In the genomic region with DNA sequence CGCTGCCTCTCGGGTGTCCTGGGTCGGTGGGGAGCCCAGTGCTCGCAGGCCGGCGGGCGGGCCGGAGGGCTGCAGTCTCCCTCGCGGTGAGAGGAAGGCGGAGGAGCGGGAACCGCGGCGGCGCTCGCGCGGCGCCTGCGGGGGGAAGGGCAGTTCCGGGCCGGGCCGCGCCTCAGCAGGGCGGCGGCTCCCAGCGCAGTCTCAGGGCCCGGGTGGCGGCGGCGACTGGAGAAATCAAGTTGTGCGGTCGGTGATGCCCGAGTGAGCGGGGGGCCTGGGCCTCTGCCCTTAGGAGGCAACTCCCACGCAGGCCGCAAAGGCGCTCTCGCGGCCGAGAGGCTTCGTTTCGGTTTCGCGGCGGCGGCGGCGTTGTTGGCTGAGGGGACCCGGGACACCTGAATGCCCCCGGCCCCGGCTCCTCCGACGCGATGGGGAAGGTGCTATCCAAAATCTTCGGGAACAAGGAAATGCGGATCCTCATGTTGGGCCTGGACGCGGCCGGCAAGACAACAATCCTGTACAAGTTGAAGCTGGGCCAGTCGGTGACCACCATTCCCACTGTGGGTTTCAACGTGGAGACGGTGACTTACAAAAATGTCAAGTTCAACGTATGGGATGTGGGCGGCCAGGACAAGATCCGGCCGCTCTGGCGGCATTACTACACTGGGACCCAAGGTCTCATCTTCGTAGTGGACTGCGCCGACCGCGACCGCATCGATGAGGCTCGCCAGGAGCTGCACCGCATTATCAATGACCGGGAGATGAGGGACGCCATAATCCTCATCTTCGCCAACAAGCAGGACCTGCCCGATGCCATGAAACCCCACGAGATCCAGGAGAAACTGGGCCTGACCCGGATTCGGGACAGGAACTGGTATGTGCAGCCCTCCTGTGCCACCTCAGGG, we compare ENCODE assay signal across 1 cellular context.
TF ChIP-seq lines count a peak whose summit lies in the region.

No MANE protein-coding gene starts in this region.

TF ChIP-seq in HEK293, 187 proteins besides CTCF, POLR2A, EP300 and RAD21 (continued from another document):
- TF ChIP-seq, protein P1, sequence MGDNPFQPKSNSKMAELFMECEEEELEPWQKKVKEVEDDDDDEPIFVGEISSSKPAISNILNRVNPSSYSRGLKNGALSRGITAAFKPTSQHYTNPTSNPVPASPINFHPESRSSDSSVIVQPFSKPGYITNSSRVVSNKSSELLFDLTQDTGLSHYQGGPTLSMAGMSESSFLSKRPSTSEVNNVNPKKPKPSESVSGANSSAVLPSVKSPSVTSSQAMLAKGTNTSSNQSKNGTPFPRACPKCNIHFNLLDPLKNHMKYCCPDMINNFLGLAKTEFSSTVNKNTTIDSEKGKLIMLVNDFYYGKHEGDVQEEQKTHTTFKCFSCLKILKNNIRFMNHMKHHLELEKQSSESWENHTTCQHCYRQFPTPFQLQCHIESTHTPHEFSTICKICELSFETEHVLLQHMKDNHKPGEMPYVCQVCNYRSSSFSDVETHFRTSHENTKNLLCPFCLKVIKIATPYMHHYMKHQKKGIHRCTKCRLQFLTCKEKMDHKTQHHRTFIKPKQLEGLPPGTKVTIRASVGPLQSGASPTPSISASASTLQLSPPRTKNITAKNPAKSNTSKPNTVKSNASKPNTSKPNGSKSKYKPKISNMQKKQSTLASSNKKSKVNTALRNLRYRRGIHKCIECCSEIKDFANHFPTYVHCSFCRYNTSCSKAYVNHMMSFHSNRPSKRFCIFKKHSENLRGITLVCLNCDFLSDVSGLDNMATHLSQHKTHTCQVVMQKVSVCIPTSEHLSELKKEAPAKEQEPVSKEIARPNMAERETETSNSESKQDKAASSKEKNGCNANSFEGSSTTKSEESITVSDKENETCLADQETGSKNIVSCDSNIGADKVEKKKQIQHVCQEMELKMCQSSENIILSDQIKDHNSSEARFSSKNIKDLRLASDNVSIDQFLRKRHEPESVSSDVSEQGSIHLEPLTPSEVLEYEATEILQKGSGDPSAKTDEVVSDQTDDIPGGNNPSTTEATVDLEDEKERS (tag by site-specific recombination; IDR thresholded peaks at IDR 0.05), result no peak
- TF ChIP-seq ZNF341 (tag by site-specific recombination; IDR thresholded peaks at IDR 0.05; ENCODE audit: low read depth) (no peak), ZNF335 (tag by site-specific recombination; conservative IDR thresholded peaks at IDR 0.05) (no peak), REPIN1 (tag by site-specific recombination; IDR thresholded peaks at IDR 0.05; ENCODE audit: low read depth) (no peak), ZNF362 (tag by site-specific recombination; IDR thresholded peaks at IDR 0.05) (no peak), ZBTB20 (tag by site-specific recombination; IDR thresholded peaks at IDR 0.05) (peak; percentile 65; the same call in 1 of the 2 replicates), ZNF600 (tag by site-specific recombination; IDR thresholded peaks at IDR 0.05) (0 out of 2 replicates have a peak, but pooled peaks have one; percentile 21), ZBTB48 (tag by site-specific recombination; IDR thresholded peaks at IDR 0.05) (no peak), ZNF292 (tag by site-specific recombination; IDR thresholded peaks at IDR 0.05; ENCODE audit: borderline replicate concordance, low read depth) (no peak), ZNF548 (tag by site-specific recombination; IDR thresholded peaks at IDR 0.05) (no peak), ZNF514 (tag by site-specific recombination; IDR thresholded peaks at IDR 0.05) (no peak), TCF7L2 (IDR thresholded peaks at IDR 0.05; ENCODE audit: borderline replicate concordance, low read depth, low read length) (no peak), ZNF76 (tag by site-specific recombination; IDR thresholded peaks at IDR 0.05; ENCODE audit: borderline replicate concordance, low read depth) (no peak), ZNF560 (tag by site-specific recombination; IDR thresholded peaks at IDR 0.05; ENCODE audit: borderline replicate concordance) (no peak), BCL11A (tag by site-specific recombination; IDR thresholded peaks at IDR 0.05; ENCODE audit: low read depth) (no peak), ZNF211 (tag by site-specific recombination; IDR thresholded peaks at IDR 0.05; ENCODE audit: low read depth) (no peak), ZNF561 (tag by site-specific recombination; IDR thresholded peaks at IDR 0.05; ENCODE audit: borderline replicate concordance) (no peak), ZNF692 (tag by site-specific recombination; IDR thresholded peaks at IDR 0.05) (no peak)
- TF ChIP-seq, protein P2, sequence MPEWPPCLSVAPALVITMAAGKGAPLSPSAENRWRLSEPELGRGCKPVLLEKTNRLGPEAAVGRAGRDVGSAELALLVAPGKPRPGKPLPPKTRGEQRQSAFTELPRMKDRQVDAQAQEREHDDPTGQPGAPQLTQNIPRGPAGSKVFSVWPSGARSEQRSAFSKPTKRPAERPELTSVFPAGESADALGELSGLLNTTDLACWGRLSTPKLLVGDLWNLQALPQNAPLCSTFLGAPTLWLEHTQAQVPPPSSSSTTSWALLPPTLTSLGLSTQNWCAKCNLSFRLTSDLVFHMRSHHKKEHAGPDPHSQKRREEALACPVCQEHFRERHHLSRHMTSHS (tag by site-specific recombination; IDR thresholded peaks at IDR 0.05), result no peak
- TF ChIP-seq, protein P3, sequence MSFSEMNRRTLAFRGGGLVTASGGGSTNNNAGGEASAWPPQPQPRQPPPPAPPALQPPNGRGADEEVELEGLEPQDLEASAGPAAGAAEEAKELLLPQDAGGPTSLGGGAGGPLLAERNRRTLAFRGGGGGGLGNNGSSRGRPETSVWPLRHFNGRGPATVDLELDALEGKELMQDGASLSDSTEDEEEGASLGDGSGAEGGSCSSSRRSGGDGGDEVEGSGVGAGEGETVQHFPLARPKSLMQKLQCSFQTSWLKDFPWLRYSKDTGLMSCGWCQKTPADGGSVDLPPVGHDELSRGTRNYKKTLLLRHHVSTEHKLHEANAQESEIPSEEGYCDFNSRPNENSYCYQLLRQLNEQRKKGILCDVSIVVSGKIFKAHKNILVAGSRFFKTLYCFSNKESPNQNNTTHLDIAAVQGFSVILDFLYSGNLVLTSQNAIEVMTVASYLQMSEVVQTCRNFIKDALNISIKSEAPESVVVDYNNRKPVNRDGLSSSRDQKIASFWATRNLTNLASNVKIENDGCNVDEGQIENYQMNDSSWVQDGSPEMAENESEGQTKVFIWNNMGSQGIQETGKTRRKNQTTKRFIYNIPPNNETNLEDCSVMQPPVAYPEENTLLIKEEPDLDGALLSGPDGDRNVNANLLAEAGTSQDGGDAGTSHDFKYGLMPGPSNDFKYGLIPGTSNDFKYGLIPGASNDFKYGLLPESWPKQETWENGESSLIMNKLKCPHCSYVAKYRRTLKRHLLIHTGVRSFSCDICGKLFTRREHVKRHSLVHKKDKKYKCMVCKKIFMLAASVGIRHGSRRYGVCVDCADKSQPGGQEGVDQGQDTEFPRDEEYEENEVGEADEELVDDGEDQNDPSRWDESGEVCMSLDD (tag by site-specific recombination; IDR thresholded peaks at IDR 0.05), result no peak
- TF ChIP-seq, protein P4, sequence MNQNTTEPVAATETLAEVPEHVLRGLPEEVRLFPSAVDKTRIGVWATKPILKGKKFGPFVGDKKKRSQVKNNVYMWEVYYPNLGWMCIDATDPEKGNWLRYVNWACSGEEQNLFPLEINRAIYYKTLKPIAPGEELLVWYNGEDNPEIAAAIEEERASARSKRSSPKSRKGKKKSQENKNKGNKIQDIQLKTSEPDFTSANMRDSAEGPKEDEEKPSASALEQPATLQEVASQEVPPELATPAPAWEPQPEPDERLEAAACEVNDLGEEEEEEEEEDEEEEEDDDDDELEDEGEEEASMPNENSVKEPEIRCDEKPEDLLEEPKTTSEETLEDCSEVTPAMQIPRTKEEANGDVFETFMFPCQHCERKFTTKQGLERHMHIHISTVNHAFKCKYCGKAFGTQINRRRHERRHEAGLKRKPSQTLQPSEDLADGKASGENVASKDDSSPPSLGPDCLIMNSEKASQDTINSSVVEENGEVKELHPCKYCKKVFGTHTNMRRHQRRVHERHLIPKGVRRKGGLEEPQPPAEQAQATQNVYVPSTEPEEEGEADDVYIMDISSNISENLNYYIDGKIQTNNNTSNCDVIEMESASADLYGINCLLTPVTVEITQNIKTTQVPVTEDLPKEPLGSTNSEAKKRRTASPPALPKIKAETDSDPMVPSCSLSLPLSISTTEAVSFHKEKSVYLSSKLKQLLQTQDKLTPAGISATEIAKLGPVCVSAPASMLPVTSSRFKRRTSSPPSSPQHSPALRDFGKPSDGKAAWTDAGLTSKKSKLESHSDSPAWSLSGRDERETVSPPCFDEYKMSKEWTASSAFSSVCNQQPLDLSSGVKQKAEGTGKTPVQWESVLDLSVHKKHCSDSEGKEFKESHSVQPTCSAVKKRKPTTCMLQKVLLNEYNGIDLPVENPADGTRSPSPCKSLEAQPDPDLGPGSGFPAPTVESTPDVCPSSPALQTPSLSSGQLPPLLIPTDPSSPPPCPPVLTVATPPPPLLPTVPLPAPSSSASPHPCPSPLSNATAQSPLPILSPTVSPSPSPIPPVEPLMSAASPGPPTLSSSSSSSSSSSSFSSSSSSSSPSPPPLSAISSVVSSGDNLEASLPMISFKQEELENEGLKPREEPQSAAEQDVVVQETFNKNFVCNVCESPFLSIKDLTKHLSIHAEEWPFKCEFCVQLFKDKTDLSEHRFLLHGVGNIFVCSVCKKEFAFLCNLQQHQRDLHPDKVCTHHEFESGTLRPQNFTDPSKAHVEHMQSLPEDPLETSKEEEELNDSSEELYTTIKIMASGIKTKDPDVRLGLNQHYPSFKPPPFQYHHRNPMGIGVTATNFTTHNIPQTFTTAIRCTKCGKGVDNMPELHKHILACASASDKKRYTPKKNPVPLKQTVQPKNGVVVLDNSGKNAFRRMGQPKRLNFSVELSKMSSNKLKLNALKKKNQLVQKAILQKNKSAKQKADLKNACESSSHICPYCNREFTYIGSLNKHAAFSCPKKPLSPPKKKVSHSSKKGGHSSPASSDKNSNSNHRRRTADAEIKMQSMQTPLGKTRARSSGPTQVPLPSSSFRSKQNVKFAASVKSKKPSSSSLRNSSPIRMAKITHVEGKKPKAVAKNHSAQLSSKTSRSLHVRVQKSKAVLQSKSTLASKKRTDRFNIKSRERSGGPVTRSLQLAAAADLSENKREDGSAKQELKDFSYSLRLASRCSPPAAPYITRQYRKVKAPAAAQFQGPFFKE (tag by site-specific recombination; IDR thresholded peaks at IDR 0.05; ENCODE audit: borderline replicate concordance), result no peak
- TF ChIP-seq, protein P5, sequence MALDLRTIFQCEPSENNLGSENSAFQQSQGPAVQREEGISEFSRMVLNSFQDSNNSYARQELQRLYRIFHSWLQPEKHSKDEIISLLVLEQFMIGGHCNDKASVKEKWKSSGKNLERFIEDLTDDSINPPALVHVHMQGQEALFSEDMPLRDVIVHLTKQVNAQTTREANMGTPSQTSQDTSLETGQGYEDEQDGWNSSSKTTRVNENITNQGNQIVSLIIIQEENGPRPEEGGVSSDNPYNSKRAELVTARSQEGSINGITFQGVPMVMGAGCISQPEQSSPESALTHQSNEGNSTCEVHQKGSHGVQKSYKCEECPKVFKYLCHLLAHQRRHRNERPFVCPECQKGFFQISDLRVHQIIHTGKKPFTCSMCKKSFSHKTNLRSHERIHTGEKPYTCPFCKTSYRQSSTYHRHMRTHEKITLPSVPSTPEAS (tag by site-specific recombination; IDR thresholded peaks at IDR 0.05), result no peak
- TF ChIP-seq, protein P6, sequence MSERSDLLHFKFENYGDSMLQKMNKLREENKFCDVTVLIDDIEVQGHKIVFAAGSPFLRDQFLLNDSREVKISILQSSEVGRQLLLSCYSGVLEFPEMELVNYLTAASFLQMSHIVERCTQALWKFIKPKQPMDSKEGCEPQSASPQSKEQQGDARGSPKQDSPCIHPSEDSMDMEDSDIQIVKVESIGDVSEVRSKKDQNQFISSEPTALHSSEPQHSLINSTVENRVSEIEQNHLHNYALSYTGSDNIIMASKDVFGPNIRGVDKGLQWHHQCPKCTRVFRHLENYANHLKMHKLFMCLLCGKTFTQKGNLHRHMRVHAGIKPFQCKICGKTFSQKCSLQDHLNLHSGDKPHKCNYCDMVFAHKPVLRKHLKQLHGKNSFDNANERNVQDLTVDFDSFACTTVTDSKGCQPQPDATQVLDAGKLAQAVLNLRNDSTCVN (tag by site-specific recombination; optimal IDR thresholded peaks at IDR 0.05), result peak; percentile 7
TF ChIP-seq in HEK293: peak in this region for 12.
